In genomic region chr1:243233908-243234307, GRCh38 we compare ENCODE assay signal across 19 cellular contexts. TPM values are rescaled to one million over a fixed set of nuclear protein-coding genes. Genes with fewer than 3 reads are reported as not detected.
DNase-seq lines count a peak whose midpoint lies in the region; ATAC-seq and TF ChIP-seq lines count a peak whose summit lies in the region.
"Had no signal": no experiment of that assay in that cellular context is flagged by ENCODE, and none has a peak within 500 bp of the region (broad histone marks: within the 10 kb centered on the region; RNA-seq: fewer than 3 reads in every experiment).

No MANE protein-coding gene starts in this region.

- intact Hi-C loops in IMR-90 (cut with micrococcal nuclease): no loop called here

- H3K14ac ChIP-seq in IMR-90 (replicated peaks; ENCODE audit: low read depth, low read length): no peak overlapping the region

- H3K23ac ChIP-seq in IMR-90 (ENCODE audit: low read depth, low read length): no peak overlapping the region

- peak overlapping the region; percentile 78 for H2BK5ac ChIP-seq in IMR-90 (ENCODE audit: low read depth, low read length, poor library complexity, severe bottlenecking)

- H3K36me3 ChIP-seq in IMR-90 (ENCODE audit: control insufficient read depth, insufficient read depth, low read length): peaks cover 11% of the 10 kb centered on the region

- H3K9ac ChIP-seq in IMR-90 (ENCODE audit: low read depth, low read length): no peak overlapping the region

- no peaks in the 10 kb centered on the region for H3K27me3 ChIP-seq in IMR-90 (ENCODE audit: control insufficient read depth, insufficient read depth, low read length)
- H3K27me3 ChIP-seq: cardiac muscle cell had no signal

- no peak overlapping the region for H2AFZ ChIP-seq in IMR-90 (replicated peaks; ENCODE audit: low read length, poor library complexity)

- peak overlapping the region; percentile 48; the same call in 1 of the 2 replicates for H3K27ac ChIP-seq in IMR-90 (ENCODE audit: insufficient read depth, low read length)
- H3K27ac ChIP-seq: cardiac muscle cell had no signal

- CTCF ChIA-PET in IMR-90 (lab: Yijun Ruan, JAX): no interaction called here

- H4K91ac ChIP-seq in IMR-90 (ENCODE audit: insufficient read depth, low read depth, low read length): no peak overlapping the region

- BruUV-seq in IMR-90 (replicated peaks; lab: Mats Ljungman, UMichigan): no TSS peak

- TF ChIP-seq CTCF in AG10803 (conservative IDR thresholded peaks at IDR 0.05; ENCODE audit: low read length): no peak
- TF ChIP-seq CTCF in IMR-90 (conservative IDR thresholded peaks at IDR 0.05; ENCODE audit: low read depth, low read length): no peak
- no peak for TF ChIP-seq CTCF in astrocyte of the spinal cord (IDR thresholded peaks at IDR 0.05; ENCODE audit: low read depth, low read length)
- no peak for TF ChIP-seq CTCF in glutamatergic neuron (IDR thresholded peaks at IDR 0.05; ENCODE audit: partially characterized antibody, unreplicated experiment)
- no peak for TF ChIP-seq CTCF in GM20000 (IDR thresholded peaks at IDR 0.05; ENCODE audit: extremely low read depth, missing control alignments)

- peaks cover 15% of the 10 kb centered on the region for H3K4me1 Mint-ChIP-seq in glutamatergic neuron (ENCODE audit: low read depth, unreplicated experiment)
- H3K4me1 Mint-ChIP-seq: endodermal cell, nephron progenitor cell had no signal

- H4K20me1 ChIP-seq in IMR-90 (ENCODE audit: insufficient read depth, low read length): peaks cover 57% of the 10 kb centered on the region

- no peak overlapping the region for H4K5ac ChIP-seq in IMR-90 (ENCODE audit: low read depth, low read length)

- no peak overlapping the region for H2AK5ac ChIP-seq in IMR-90 (ENCODE audit: low read depth, low read length)

- no peak overlapping the region for H3K18ac ChIP-seq in IMR-90 (ENCODE audit: low read depth, low read length)

- H3K79me1 ChIP-seq in IMR-90 (ENCODE audit: low read depth in 1 of 2, low read length in 2 of 2): peaks cover 7 to 39% of the 10 kb centered on the region in 2 experiments; a peak in 3 of 4 replicates

- H3K27me3 Mint-ChIP-seq in glutamatergic neuron (ENCODE audit: unreplicated experiment): peaks cover 2% of the 10 kb centered on the region

- H2BK120ac ChIP-seq in IMR-90 (ENCODE audit: low read depth, low read length): no peak overlapping the region

- in situ Hi-C loops in IMR-90 (cut with MboI; ENCODE audit: low sequenced_read_pairs): no loop called here
- in situ Hi-C loops in astrocyte of the spinal cord (cut with HindIII; ENCODE audit: low sequenced_read_pairs): no loop called here

- no peaks in the 10 kb centered on the region for H3K9me1 ChIP-seq in IMR-90 (ENCODE audit: insufficient read depth, low read length)

- H3K56ac ChIP-seq in IMR-90 (ENCODE audit: extremely low read depth, insufficient read depth, low read length): no peak overlapping the region

- H2BK20ac ChIP-seq in IMR-90 (ENCODE audit: low read depth, low read length): no peak overlapping the region

- peak; percentile 74 for DNase-seq in AG10803 (ENCODE audit: low read depth)
- peak; percentile 94 for DNase-seq in IMR-90
- DNase-seq in astrocyte of the spinal cord (ENCODE audit: low read depth, low spot score): peak; percentile 83
- DNase-seq in glutamatergic neuron: no peak
- no peak for DNase-seq in OCI-M2 (lab: John Stamatoyannopoulos, UW; ENCODE audit: unreplicated experiment)
- DNase-seq in GM20000 (ENCODE audit: low spot score): no peak
- no peak for DNase-seq in NCI-H1417 (lab: John Stamatoyannopoulos, UW)
- DNase-seq: activated naive CD4-positive, alpha-beta T cell treated with anti-CD3 and anti-CD28 coated beads, Interleukin-2, amount 50 U/mL, for 16 hours; activated T-cell treated with anti-CD3 and anti-CD28 coated beads, Interleukin-2, amount 50 U/mL, for 1 hour; AML-193; Calu3; endodermal cell; mammary epithelial cell; NCI-H2081; NCI-H69; nephron progenitor cell had no signal

- H3K4me3 ChIP-seq in AG10803 (ENCODE audit: low read length) (no peak overlapping the region), IMR-90 (ENCODE audit: insufficient read depth, low read depth, low read length) (no peak overlapping the region), astrocyte of the spinal cord (ENCODE audit: low read depth, low read length) (no peak overlapping the region)
- H3K4me3 ChIP-seq: cardiac muscle cell had no signal

- POLR2A ChIA-PET in IMR-90 (lab: Charles Lee; ENCODE audit: unreplicated experiment): interaction anchor here (1.4 kb wide), 1 partner anchor 21 kb away, joined by 3 read pairs; the partner anchor contains the start of genes CEP170 and SDCCAG8

- no CpG with 5 or more reads among the region's 2 CpGs for WGBS in IMR-90 (ENCODE audit: extremely low coverage in 2 of 2, insufficient read length in 1 of 2), 2 experiments

- H3K9me3 ChIP-seq in IMR-90 (ENCODE audit: control insufficient read depth, insufficient read depth, low read length): peaks cover 17% of the 10 kb centered on the region

- H3K4ac ChIP-seq in IMR-90 (ENCODE audit: low read depth, low read length): no peak overlapping the region

- H3K36me3 Mint-ChIP-seq in glutamatergic neuron (ENCODE audit: unreplicated experiment): peaks cover 22% of the 10 kb centered on the region

- no peak for TF ChIP-seq RAD21 in IMR-90 (IDR thresholded peaks at IDR 0.05; ENCODE audit: low read length)

- H3K4me3 Mint-ChIP-seq in glutamatergic neuron (ENCODE audit: unreplicated experiment): no peak overlapping the region
- H3K4me3 Mint-ChIP-seq: endodermal cell, nephron progenitor cell had no signal

- no peak overlapping the region for H4K8ac ChIP-seq in IMR-90 (ENCODE audit: low read depth in 2 of 2, low read length in 2 of 2)

- peak overlapping the region; percentile 39; the same call in 1 of the 2 replicates for H3K4me2 ChIP-seq in IMR-90 (ENCODE audit: low read depth, low read length)

- no peak for TF ChIP-seq POLR2A in IMR-90 (IDR thresholded peaks at IDR 0.05; ENCODE audit: low read depth, low read length)

- H3K9me3 Mint-ChIP-seq in glutamatergic neuron (ENCODE audit: unreplicated experiment): peaks cover 9% of the 10 kb centered on the region

- no peak overlapping the region for H2BK15ac ChIP-seq in IMR-90 (ENCODE audit: low read depth, low read length)

- peaks cover 6% of the 10 kb centered on the region for H3K4me1 ChIP-seq in IMR-90 (ENCODE audit: control insufficient read depth, insufficient read depth, low read length)

- dilution Hi-C loops in IMR-90 (cut with HindIII; ENCODE audit: low sequenced_read_pairs, unreplicated experiment): no loop called here

- peak overlapping the region; percentile 56 for H3K27ac Mint-ChIP-seq in glutamatergic neuron (ENCODE audit: unreplicated experiment)
- H3K27ac Mint-ChIP-seq: endodermal cell, nephron progenitor cell had no signal

- no peak overlapping the region for H2AK9ac ChIP-seq in IMR-90 (replicated peaks; ENCODE audit: low read depth, low read length, poor library complexity)

- ATAC-seq in IMR-90 (ENCODE audit: low read depth): peak; percentile 87
- ATAC-seq in GM21360 (IDR thresholded peaks at IDR 0.05; ENCODE audit: unreplicated experiment): no peak
- ATAC-seq: HCT116 had no signal

TF ChIP-seq in IMR-90, 13 proteins besides CTCF, POLR2A, EP300 and RAD21:
- TF ChIP-seq MXI1 (IDR thresholded peaks at IDR 0.05; ENCODE audit: borderline replicate concordance, low read depth, low read length) (no peak), FOS (IDR thresholded peaks at IDR 0.05; ENCODE audit: low read depth, low read length) (peak; percentile 14; the same call in 1 of the 2 replicates)

RNA-seq across cellular contexts. Expression of gene CEP170, which starts 21.2 kb away (rescaled TPM):
- total RNA-seq in IMR-90 (2012; rRNA removed) (151 and 196 TPM in 2 replicates), glutamatergic neuron (ENCODE audit: unreplicated experiment) (450 TPM)
- polyA plus RNA-seq in IMR-90 (2012; rRNA removed): 65.8 and 66.0 TPM in 2 replicates
- polyA plus RNA-seq in IMR-90 (2012; cell fraction: cytosol; rRNA removed): 21.7 and 28.1 TPM in 2 replicates
- 39.6 and 175 TPM in 2 replicates for polyA plus RNA-seq in IMR-90 (2012; cell fraction: nucleus; rRNA removed; ENCODE audit: low replicate concordance)

RNA-seq across cellular contexts. Expression of gene SDCCAG8, which starts 21.9 kb away (rescaled TPM):
- 43.3 and 46.8 TPM in 2 replicates for total RNA-seq in IMR-90 (2012; rRNA removed)
- 24.2 and 25.2 TPM in 2 replicates for polyA plus RNA-seq in IMR-90 (2012; rRNA removed)
- 15.6 and 16.9 TPM in 2 replicates for polyA plus RNA-seq in IMR-90 (2012; cell fraction: cytosol; rRNA removed)
- polyA plus RNA-seq in IMR-90 (2012; cell fraction: nucleus; rRNA removed; ENCODE audit: low replicate concordance): 15.2 and 27.1 TPM in 2 replicates
- total RNA-seq in glutamatergic neuron (ENCODE audit: unreplicated experiment): 52.8 TPM

Comparison
In these comparisons a context has a peak if more than half of its experiments do, and no peak if none do; other contexts are left out.
1. DNase-seq: peak in AG10803 (single experiment), IMR-90 (single experiment) and astrocyte of the spinal cord (single experiment); none in glutamatergic neuron (single experiment), OCI-M2 (single experiment), GM20000 (single experiment) and NCI-H1417 (0 of 3).